Comparison of ENCODE assay signal across 14 cellular contexts in the genomic region with DNA sequence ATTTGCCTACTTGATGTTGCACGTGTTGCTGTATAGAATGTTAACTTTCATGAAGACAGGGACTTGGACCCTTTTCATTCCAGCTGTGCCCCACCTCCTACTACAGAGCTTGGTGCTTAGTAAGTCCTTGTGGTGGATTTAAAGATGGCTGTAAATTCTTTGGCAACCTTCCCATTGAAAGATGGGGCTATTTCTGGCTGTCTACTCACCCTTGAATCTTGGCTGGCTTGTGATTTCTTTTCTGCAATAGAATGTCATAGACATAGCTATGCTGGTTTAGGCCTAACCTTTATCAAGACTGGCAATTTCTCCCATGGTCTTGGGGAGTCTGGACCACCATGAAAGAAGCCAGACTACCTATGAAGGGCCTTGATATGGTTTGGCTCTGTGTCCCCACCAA. TPM values are rescaled to one million over a fixed set of nuclear protein-coding genes. Genes with fewer than 3 reads are reported as not detected.
DNase-seq lines count a peak whose midpoint lies in the region; ATAC-seq and TF ChIP-seq lines count a peak whose summit lies in the region.
"Had no signal": no experiment of that assay in that cellular context is flagged by ENCODE, and none has a peak within 500 bp of the region (broad histone marks: within the 10 kb centered on the region; RNA-seq: fewer than 3 reads in every experiment).

No MANE protein-coding gene starts in this region.

- no peak for TF ChIP-seq CTCF in right atrium auricular region (IDR thresholded peaks at IDR 0.05)

- H3K27ac ChIP-seq in right atrium auricular region: no peak overlapping the region
- H3K27ac ChIP-seq: A549, C4-2B had no signal

- peak; percentile 64 for ATAC-seq in left ventricle myocardium superior
- ATAC-seq: A549, GM23338 had no signal

- no peak overlapping the region for H3K4me3 ChIP-seq in right atrium auricular region
- H3K4me3 ChIP-seq: A549, GM23338 had no signal

- H3K27me3 ChIP-seq in right atrium auricular region: no peaks in the 10 kb centered on the region
- H3K27me3 ChIP-seq: BE2C had no signal

- intact Hi-C loops in left ventricle myocardium superior (cut with micrococcal nuclease): no loop called here

- peaks cover 0 to 15% of the 10 kb centered on the region in 2 donors for H3K9me3 ChIP-seq in right atrium auricular region
- H3K9me3 ChIP-seq: BE2C had no signal

- DNase-seq in left ventricle myocardium superior (no peak), right atrium auricular region (ENCODE audit: low spot score) (no peak), glomerular visceral epithelial cell (ENCODE audit: extremely low spot score) (peak; percentile 31), renal cortical epithelial cell (ENCODE audit: low read depth) (peak; percentile 43), dedifferentiated amniotic fluid mesenchymal stem cell (ENCODE audit: extremely low spot score) (no peak), LoVo (ENCODE audit: low spot score) (no peak)
- DNase-seq: BE2C; CD4-positive, alpha-beta memory T cell; DMS79 treated with DMSO at 0.1 percent for 48 hours; GDM1; H7 had no signal

- H3K4me1 ChIP-seq in right atrium auricular region: no peaks in the 10 kb centered on the region
- H3K4me1 ChIP-seq: A549, BE2C had no signal

- no peaks in the 10 kb centered on the region for H3K36me3 ChIP-seq in right atrium auricular region
- H3K36me3 ChIP-seq: BE2C had no signal

RNA-seq across cellular contexts. Expression of a gene that starts 59.0 kb away (rescaled TPM):
- not detected for total RNA-seq in left ventricle myocardium superior
- not detected for total RNA-seq in right atrium auricular region
- 21.7 TPM in 1 of 2 replicates, not detected in the other for total RNA-seq in renal cortical epithelial cell
- total RNA-seq: CD4-positive, alpha-beta memory T cell; GM23338; H7 had no signal

Comparison
In these comparisons a context has a peak if more than half of its experiments do, and no peak if none do; other contexts are left out.
1. DNase-seq: peak in glomerular visceral epithelial cell (single experiment) and renal cortical epithelial cell (single experiment); none in left ventricle myocardium superior (single experiment), right atrium auricular region (single experiment), dedifferentiated amniotic fluid mesenchymal stem cell (single experiment) and LoVo (single experiment).